Comparison of ENCODE assay signal across 12 cellular contexts in the genomic region with DNA sequence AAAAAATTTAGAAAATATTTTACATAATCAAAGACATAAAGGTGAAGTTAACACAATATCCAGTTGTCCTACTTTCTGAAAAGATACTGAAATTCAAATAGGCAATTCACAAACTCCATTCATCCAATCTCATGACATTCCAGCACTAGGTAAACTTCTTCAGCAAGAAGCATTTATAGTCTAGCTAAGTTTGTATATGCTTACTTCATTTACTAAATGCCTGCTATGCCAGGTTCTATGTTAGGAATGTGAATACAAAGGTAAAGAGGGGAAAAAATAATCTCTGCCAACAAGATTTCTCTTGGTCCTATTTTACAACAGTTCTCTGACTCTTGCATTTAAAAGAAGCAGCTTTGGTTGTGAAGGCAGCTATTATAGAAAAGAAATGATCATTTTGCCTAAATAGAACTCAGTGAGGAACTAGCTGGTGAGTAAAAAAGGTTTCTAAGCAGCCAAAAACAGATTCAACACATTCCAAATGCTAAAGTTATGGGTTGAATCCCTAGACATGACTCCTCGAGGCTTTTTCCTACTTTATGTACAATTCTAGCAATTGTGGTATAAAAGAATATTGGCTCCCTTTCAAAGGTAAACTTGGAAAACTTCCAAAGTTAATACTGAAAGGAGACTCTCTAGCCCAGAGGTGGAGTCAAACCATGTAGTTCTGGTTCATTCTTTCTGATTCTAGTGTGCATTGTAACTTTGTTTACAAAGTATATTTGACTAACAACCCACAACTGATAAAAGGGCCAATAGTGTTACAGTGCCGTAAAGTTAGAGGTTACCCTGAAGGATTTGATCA. TPM values are rescaled to one million over a fixed set of nuclear protein-coding genes. Genes with fewer than 3 reads are reported as not detected.
A peak's percentile ranks its signal among the peaks of the same experiment; 100 is the strongest.
DNase-seq lines count a peak whose midpoint lies in the region; ATAC-seq, FAIRE-seq and TF ChIP-seq lines count a peak whose summit lies in the region.
"Had no signal": no experiment of that assay in that cellular context is flagged by ENCODE, and none has a peak within 500 bp of the region (broad histone marks: within the 10 kb centered on the region; RNA-seq: fewer than 3 reads in every experiment).

No MANE protein-coding gene starts in this region.

- peak overlapping the region; percentile 59 for H3K27ac ChIP-seq in HEK293 (ENCODE audit: extremely low read depth, low read depth, low read length)
- H3K27ac ChIP-seq in GM12878 (ENCODE audit: control insufficient read depth, insufficient read depth), result no peak overlapping the region
- H3K27ac ChIP-seq in caudate nucleus (ENCODE audit: low read depth, low read length), result no peak overlapping the region
- H3K27ac ChIP-seq: spleen had no signal

- BruUV-seq in GM12878 (replicated peaks; lab: Mats Ljungman, UMichigan), result no TSS peak

- intact Hi-C loops in GM12878 (cut with micrococcal nuclease; ENCODE audit: unreplicated experiment), result no loop called here
- intact Hi-C loops in mucosa of descending colon (cut with DNase I, micrococcal nuclease), result no loop called here

- H3K4me3 ChIP-seq in HEK293 (ENCODE audit: low read depth, low read length) (no peak overlapping the region), GM12878 (no peak overlapping the region), mucosa of descending colon (no peak overlapping the region)
- H3K4me3 ChIP-seq: spleen, tibial artery had no signal

- no peak for TF ChIP-seq POLR2A in GM12878 (IDR thresholded peaks at IDR 0.05; ENCODE audit: low read depth, low read length)

- POLR2A ChIA-PET in HEK293 (lab: Yijun Ruan, JAX) (interaction anchor here (0.6 kb wide), 1 partner anchor 90 kb away, joined by 3 read pairs; no protein-coding TSS in a partner anchor), GM12878 (lab: Charles Lee) (no interaction called here)

- TF ChIP-seq EP300 in GM12878 (IDR thresholded peaks at IDR 0.05; ENCODE audit: borderline replicate concordance in 1 of 2, control insufficient read depth in 1 of 2, low read depth in 2 of 2, low read length in 2 of 2), result no peak

- H3K79me2 ChIP-seq in GM12878 (ENCODE audit: control insufficient read depth, insufficient read depth, low read length), result no peaks in the 10 kb centered on the region

- ATAC-seq in GM12878 (no peak), mucosa of descending colon (peak; percentile 96), HG03175 (IDR thresholded peaks at IDR 0.05; ENCODE audit: unreplicated experiment) (no peak)

- no peak for TF ChIP-seq CTCF in HEK293 (tag by site-specific recombination; IDR thresholded peaks at IDR 0.05)
- no peak for TF ChIP-seq CTCF in GM12878 (IDR thresholded peaks at IDR 0.05 in 2 of 3, conservative IDR thresholded peaks at IDR 0.05 in 1 of 3; ENCODE audit: control insufficient read depth in 2 of 3, extremely low read depth in 1 of 3, insufficient read depth in 1 of 3, low read depth in 3 of 3, low read length in 3 of 3)
- TF ChIP-seq CTCF in mucosa of descending colon (IDR thresholded peaks at IDR 0.05), result no peak

- H2AFZ ChIP-seq in GM12878 (ENCODE audit: control insufficient read depth, low read depth, low read length), result no peak overlapping the region

- peak; percentile 18 for FAIRE-seq in GM12878 (lab: Jason Lieb, UNC)

- DNase-seq in NCI-H2029 (lab: John Stamatoyannopoulos, UW) (peak; percentile 68), GM12878 (ENCODE audit: low read depth, low spot score) (no peak), mucosa of descending colon (peak in 1 of 3 donors; percentile 4), caudate nucleus (lab: John Stamatoyannopoulos, UW) (no peak), activated gamma-delta T cell treated with Interleukin-2 at 50 U/mL for 16 hours (no peak)
- no peak for DNase-seq in central memory CD4-positive, alpha-beta T cell
- DNase-seq: activated B cell treated with CpG ODN at 0.5 μM for 24 hours, NCI-H82, spleen, tibial artery had no signal

- H3K27me3 ChIP-seq in GM12878 (replicated peaks in 1 of 2; ENCODE audit: control insufficient read depth in 2 of 2, insufficient read depth in 2 of 2, low read length in 1 of 2), result no peaks in the 10 kb centered on the region; a peak in 1 of 4 replicates
- H3K27me3 ChIP-seq: spleen, tibial artery had no signal

- TF ChIP-seq RAD21 in GM12878 (IDR thresholded peaks at IDR 0.05; ENCODE audit: insufficient read depth, low read depth, low read length), result no peak

- no peak overlapping the region for H3K4me2 ChIP-seq in GM12878 (ENCODE audit: control insufficient read depth, insufficient read depth)

- SMC1A ChIA-PET in GM12878 (lab: Charles Lee; ENCODE audit: uncharacterized antibody, unreplicated experiment), result interaction anchor here (1.3 to 2.2 kb wide), 4 partner anchors 11 to 55 kb away, joined by 3 to 8 read pairs (median 3); no protein-coding TSS in a partner anchor

- H3K9me3 ChIP-seq in HEK293 (ENCODE audit: control insufficient read depth, insufficient read depth, low read depth, low read length), result no peaks in the 10 kb centered on the region
- H3K9me3 ChIP-seq in GM12878 (replicated peaks; ENCODE audit: control insufficient read depth, insufficient read depth, low read length), result no peaks in the 10 kb centered on the region
- H3K9me3 ChIP-seq in mucosa of descending colon, result no peaks in the 10 kb centered on the region
- H3K9me3 ChIP-seq: spleen, tibial artery had no signal

- CTCF ChIA-PET in HEK293 (lab: Yijun Ruan, JAX) (interaction anchor here (0.6 kb wide), 1 partner anchor 127 kb away, joined by 3 read pairs; no protein-coding TSS in a partner anchor), GM12878 (lab: Yijun Ruan, JAX) (interaction anchor here (0.5 to 0.9 kb wide), 4 partner anchors 20 to 236 kb away, joined by 3 to 4 read pairs (median 3); no protein-coding TSS in a partner anchor)

- in situ Hi-C loops in GM12878 (cut with MboI), result no loop called here

- H4K20me1 ChIP-seq in GM12878 (ENCODE audit: control insufficient read depth, insufficient read depth), result no peaks in the 10 kb centered on the region

- H3K4me1 ChIP-seq in HEK293 (ENCODE audit: control insufficient read depth, insufficient read depth, low read length), result peaks cover 42% of the 10 kb centered on the region; the same call in 1 of the 2 replicates
- no peaks in the 10 kb centered on the region for H3K4me1 ChIP-seq in GM12878 (ENCODE audit: control insufficient read depth, insufficient read depth, low read length)
- peaks cover 7% of the 10 kb centered on the region for H3K4me1 ChIP-seq in mucosa of descending colon (ENCODE audit: low read depth)
- H3K4me1 ChIP-seq: spleen had no signal

- WGBS in GM12878 (ENCODE audit: insufficient coverage, insufficient replicate concordance, low lambda C conversion rate, missing lambda C conversion rate), result 48% methylated on average over 2 of the region's 2 CpGs

- RAD21 ChIA-PET in GM12878 (lab: Charles Lee; ENCODE audit: unreplicated experiment), result interaction anchor here (0.6 kb wide), 1 partner anchor 11 kb away, joined by 4 read pairs; no protein-coding TSS in a partner anchor

- H3K9ac ChIP-seq in GM12878 (ENCODE audit: control insufficient read depth, insufficient read depth, low read length), result no peak overlapping the region

- no peaks in the 10 kb centered on the region for H3K36me3 ChIP-seq in HEK293 (ENCODE audit: control insufficient read depth in 2 of 2, insufficient read depth in 1 of 2, low read length in 2 of 2)
- H3K36me3 ChIP-seq in GM12878 (ENCODE audit: control insufficient read depth in 2 of 2, insufficient read depth in 2 of 2, low read length in 1 of 2), result no peaks in the 10 kb centered on the region
- no peaks in the 10 kb centered on the region for H3K36me3 ChIP-seq in mucosa of descending colon (ENCODE audit: low read depth)
- H3K36me3 ChIP-seq: spleen, tibial artery had no signal

TF ChIP-seq in GM12878, 131 proteins besides CTCF, POLR2A, EP300 and RAD21 (continues in another document):
- TF ChIP-seq SUPT20H (IDR thresholded peaks at IDR 0.05; ENCODE audit: borderline replicate concordance, control insufficient read depth, low read depth, low read length) (no peak), CHD1 (IDR thresholded peaks at IDR 0.05; ENCODE audit: low read depth, low read length) (no peak), E4F1 (IDR thresholded peaks at IDR 0.05; ENCODE audit: borderline replicate concordance, partially characterized antibody) (no peak), TAF1 (IDR thresholded peaks at IDR 0.05; ENCODE audit: borderline replicate concordance, low read depth, low read length) (no peak), HDAC2 (IDR thresholded peaks at IDR 0.05) (no peak)

RNA-seq across cellular contexts. Expression of gene KLHL7, which starts 30.9 kb away (rescaled TPM):
- 30.5 and 31.4 TPM in 2 replicates for total RNA-seq in GM12878 (2013; cell fraction: nucleolus; rRNA removed)
- total RNA-seq in GM12878 (2014; rRNA removed), result 14.2 and 17.3 TPM in 2 replicates
- total RNA-seq in GM12878 (2014; rRNA removed; fragmentation: Illumina TruSeq; extraction: Trizol), result 19.5 and 22.0 TPM in 2 replicates
- 20.0 and 22.4 TPM in 2 replicates for total RNA-seq in GM12878 (2021)
- polyA plus RNA-seq in GM12878 (2011; ENCODE audit: low read depth), result 9.0 TPM
- polyA plus RNA-seq in GM12878 (2011; rRNA removed), result 38.7 and 61.0 TPM in 2 replicates
- polyA plus RNA-seq in GM12878 (2011; cell fraction: cytosol; rRNA removed), result 20.6 and 21.2 TPM in 2 replicates
- 13.8 and 17.2 TPM in 2 replicates for polyA plus RNA-seq in GM12878 (2011; cell fraction: nucleus; rRNA removed)
- 13.3 and 17.4 TPM in 2 replicates for polyA plus RNA-seq in GM12878 (2012)
- polyA plus RNA-seq in GM12878 (2014; fragmentation: Illumina TruSeq; extraction: Trizol), result 16.4 and 24.4 TPM in 2 replicates
- 10 to 100 TPM in 1 of 2 experiments, 1 to 10 TPM in 1; 6.4 to 12.4 TPM for polyA plus RNA-seq in GM12878 (2014; fragmentation: Nextera tagmentation; extraction: Ambion mirVana)
- polyA plus RNA-seq in GM12878 (2014; rRNA removed), result 19.6 and 22.6 TPM in 2 replicates
- 10 to 100 TPM; 33.7 to 34.5 TPM for polyA plus RNA-seq in GM12878 (2016; fragmentation: Nextera tagmentation; extraction: Ambion mirVana)
- 14.9 and 18.8 TPM in 2 replicates for polyA minus RNA-seq in GM12878 (2011; rRNA and poly(A)+ RNA removed)
- polyA minus RNA-seq in GM12878 (2011; cell fraction: cytosol; rRNA and poly(A)+ RNA removed), result 11.4 and 13.0 TPM in 2 replicates
- polyA minus RNA-seq in GM12878 (2011; cell fraction: nucleus; rRNA and poly(A)+ RNA removed), result 9.8 and 15.7 TPM in 2 replicates
- total RNA-seq in mucosa of descending colon, result 10 to 100 TPM; 15.6 to 25.5 (median 21.3) TPM
